In the genomic region with DNA sequence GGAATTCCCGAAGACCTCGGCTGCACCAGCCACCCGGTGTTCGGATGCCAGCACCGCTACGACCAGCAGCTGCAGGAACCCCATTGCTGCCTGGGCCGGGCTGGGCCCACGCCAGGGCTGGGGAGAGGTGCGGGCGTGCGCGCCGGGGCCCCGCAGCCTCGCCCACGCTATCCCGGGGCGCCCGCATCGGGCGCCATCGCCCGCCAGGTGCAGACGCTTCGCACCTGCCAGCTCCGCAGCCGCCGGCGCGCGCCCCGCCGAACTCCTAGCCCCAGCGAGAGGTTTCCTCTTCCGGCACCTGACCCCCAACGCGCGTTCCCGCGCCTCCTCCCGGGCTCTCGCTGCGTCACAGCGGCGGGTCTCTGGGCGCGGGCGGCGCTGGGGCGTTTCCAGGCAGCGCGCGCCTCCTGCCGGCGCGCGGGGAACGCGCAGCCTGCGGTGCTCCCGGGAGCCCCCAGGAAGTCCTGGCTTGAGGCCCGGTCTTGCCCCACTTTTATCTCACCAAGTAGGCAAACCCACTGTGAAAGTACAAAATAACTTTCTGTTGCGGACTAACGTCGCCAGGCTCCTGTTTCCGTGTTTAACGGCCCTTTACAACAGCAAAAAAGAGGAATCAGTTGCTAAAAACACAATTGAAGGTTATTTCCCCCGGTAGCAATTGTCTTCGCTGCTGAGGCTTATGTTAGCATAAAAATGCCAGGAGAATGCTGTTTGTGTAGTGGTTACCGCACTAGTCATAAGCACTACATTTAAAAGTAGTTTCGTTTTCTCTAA, we compare ENCODE assay signal across 8 cellular contexts. TPM values are rescaled to one million over a fixed set of nuclear protein-coding genes. Genes with fewer than 3 reads are reported as not detected.
DNase-seq lines count a peak whose midpoint lies in the region; ATAC-seq and TF ChIP-seq lines count a peak whose summit lies in the region.

TSS of gene TM7SF3 (minus strand) at position 300 of the 774 bp plus-strand sequence. CDS start at position 84, 216 bp downstream.

- ATAC-seq in GM19351 (IDR thresholded peaks at IDR 0.05; ENCODE audit: unreplicated experiment) (peak; percentile 87), HG03520 (IDR thresholded peaks at IDR 0.05; ENCODE audit: unreplicated experiment) (peak; percentile 83)

- H3K9me3 Mint-ChIP-seq in activated CD4-positive, alpha-beta T cell treated with anti-CD3 and anti-CD28 coated beads, Interleukin-2, amount 10 ng/mL, durations not matched to agents 24 days and 14 days, result no peaks in the 10 kb centered on the region

- peak; percentile 99 for TF ChIP-seq CTCF in C4-2B (conservative IDR thresholded peaks at IDR 0.05)

- no peaks in the 10 kb centered on the region for H3K27me3 Mint-ChIP-seq in activated CD4-positive, alpha-beta T cell treated with anti-CD3 and anti-CD28 coated beads, Interleukin-2, amount 10 ng/mL, durations not matched to agents 24 days and 14 days

- peak; percentile 81 to 97 for DNase-seq in NCI-H526 (lab: John Stamatoyannopoulos, UW)
- DNase-seq in activated CD4-positive, alpha-beta T cell treated with anti-CD3 and anti-CD28 coated beads, Interleukin-2, amount 10 ng/mL, durations not matched to agents 24 days and 14 days, result peak; percentile 99
- peak; percentile 15 for DNase-seq in cortex of kidney (lab: John Stamatoyannopoulos, UW)
- peak; percentile 97 for DNase-seq in left kidney (ENCODE audit: low read depth, low spot score)
- peak; percentile 92 to 95 for DNase-seq in stimulated activated CD4-positive, alpha-beta T cell treated with anti-CD3 and anti-CD28 coated beads, Interleukin-2, amount 100 ng/mL, for 24 hours

- H3K27ac ChIP-seq in C4-2B, result peak within 1 kb of the TSS; percentile 82

- peaks cover 12% of the 10 kb centered on the region for H3K36me3 Mint-ChIP-seq in activated CD4-positive, alpha-beta T cell treated with anti-CD3 and anti-CD28 coated beads, Interleukin-2, amount 10 ng/mL, durations not matched to agents 24 days and 14 days (ENCODE audit: low read depth)

- H3K27ac Mint-ChIP-seq in activated CD4-positive, alpha-beta T cell treated with anti-CD3 and anti-CD28 coated beads, Interleukin-2, amount 10 ng/mL, durations not matched to agents 24 days and 14 days, result peak within 1 kb of the TSS; percentile 95

- H3K4me1 Mint-ChIP-seq in activated CD4-positive, alpha-beta T cell treated with anti-CD3 and anti-CD28 coated beads, Interleukin-2, amount 10 ng/mL, durations not matched to agents 24 days and 14 days, result peaks cover 47% of the 10 kb centered on the region

- H3K4me3 Mint-ChIP-seq in activated CD4-positive, alpha-beta T cell treated with anti-CD3 and anti-CD28 coated beads, Interleukin-2, amount 10 ng/mL, durations not matched to agents 24 days and 14 days, result peak within 1 kb of the TSS; percentile 94

- intact Hi-C loops in activated CD4-positive, alpha-beta T cell treated with anti-CD3 and anti-CD28 coated beads, Interleukin-2, amount 10 ng/mL, durations not matched to agents 24 days and 14 days (cut with micrococcal nuclease), result loop anchor here (1.0 to 5.0 kb wide), 12 partner anchors 8 to 809 kb away; partner anchors contain the start of genes FGFR1OP2, ITPR2, MED21 and MRPS35

RNA-seq across cellular contexts. Expression of gene TM7SF3, which starts in this region (rescaled TPM):
- total RNA-seq in activated CD4-positive, alpha-beta T cell treated with anti-CD3 and anti-CD28 coated beads, Interleukin-2, amount 10 ng/mL, durations not matched to agents 24 days and 14 days, result 44.0 and 51.6 TPM in 2 replicates

Comparison
In these comparisons a context has a peak if more than half of its experiments do, and no peak if none do; other contexts are left out.
1. Peak in every context shown above with its lines: DNase-seq, ATAC-seq and H3K27ac ChIP-seq.
2. DNase-seq: peak in every context shown above with its lines; median percentile 99 in activated CD4-positive, alpha-beta T cell treated with anti-CD3 and anti-CD28 coated beads, Interleukin-2, amount 10 ng/mL, durations not matched to agents 24 days and 14 days; 97 in left kidney; 94 in stimulated activated CD4-positive, alpha-beta T cell treated with anti-CD3 and anti-CD28 coated beads, Interleukin-2, amount 100 ng/mL, for 24 hours; 89 in NCI-H526; 15 in cortex of kidney.